ENCODE assay signal across 1 cellular context in the genomic region with DNA sequence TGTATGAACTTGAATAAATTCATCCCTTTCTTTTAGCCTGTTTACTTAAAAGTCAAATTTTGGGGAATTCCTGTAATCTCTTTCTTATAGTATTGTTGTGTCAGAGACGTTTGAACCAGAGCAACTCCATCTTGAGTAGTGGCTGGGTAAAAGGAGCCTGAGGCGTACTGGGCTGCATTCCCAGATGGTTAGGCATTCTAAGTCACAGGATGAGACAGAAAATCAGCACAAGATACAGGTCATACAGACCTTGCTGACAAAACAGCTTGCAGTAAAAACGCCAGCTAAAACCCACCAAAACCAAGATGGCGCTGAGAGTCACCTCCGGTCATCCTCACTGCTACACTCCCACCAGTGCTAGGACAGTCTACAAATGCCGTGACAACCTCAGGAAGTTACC.
TF ChIP-seq lines count a peak whose summit lies in the region.

No MANE protein-coding gene starts in this region.

TF ChIP-seq in SK-N-SH, 30 proteins besides CTCF, POLR2A, EP300 and RAD21 (continued from another document):
- no peak for TF ChIP-seq REST (IDR thresholded peaks at IDR 0.05; ENCODE audit: low read depth, low read length)
- no peak for TF ChIP-seq TEAD4 (IDR thresholded peaks at IDR 0.05; ENCODE audit: borderline replicate concordance, insufficient read depth)
- no peak for TF ChIP-seq RXRA (IDR thresholded peaks at IDR 0.05; ENCODE audit: borderline replicate concordance, low read depth)
- TF ChIP-seq POLR2AphosphoS5 (IDR thresholded peaks at IDR 0.05; ENCODE audit: low read depth, low read length), result no peak
- no peak for TF ChIP-seq MEF2A (IDR thresholded peaks at IDR 0.05; ENCODE audit: borderline replicate concordance, low read depth)
- TF ChIP-seq FOXJ3 (CRISPR knock-in tag; IDR thresholded peaks at IDR 0.05), result no peak
